Comparison of ENCODE assay signal across 1 cellular context in the genomic region with DNA sequence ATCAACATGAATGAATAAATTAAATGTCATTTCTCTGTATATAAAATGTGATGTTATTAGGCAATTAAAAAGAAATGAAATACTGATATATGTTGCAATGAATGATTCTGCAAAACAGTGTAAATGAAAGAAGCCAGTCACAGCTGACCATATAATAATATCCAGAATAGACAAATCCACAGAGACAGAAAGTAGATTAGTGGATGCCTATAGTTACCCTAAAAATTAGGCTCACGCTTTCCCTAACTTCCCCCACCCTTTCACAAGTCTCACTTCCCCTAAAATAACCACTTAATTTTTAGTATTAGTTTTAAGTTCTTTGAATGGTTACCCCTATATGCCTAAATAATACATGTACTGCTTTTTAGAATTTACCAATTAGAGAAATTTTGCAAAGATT.
TF ChIP-seq lines count a peak whose summit lies in the region.

No MANE protein-coding gene starts in this region.

TF ChIP-seq in GM12878, 131 proteins besides CTCF, POLR2A, EP300 and RAD21 (continued from another document):
- TF ChIP-seq E4F1 (IDR thresholded peaks at IDR 0.05; ENCODE audit: borderline replicate concordance, partially characterized antibody), result no peak
- no peak for TF ChIP-seq NR2C1 (IDR thresholded peaks at IDR 0.05)
